In genomic region chr2:47354817-47355653, GRCh38 we compare ENCODE assay signal across 22 cellular contexts. TPM values are rescaled to one million over a fixed set of nuclear protein-coding genes. Genes with fewer than 3 reads are reported as not detected.
DNase-seq lines count a peak whose midpoint lies in the region; ATAC-seq and TF ChIP-seq lines count a peak whose summit lies in the region.
"Had no signal": no experiment of that assay in that cellular context is flagged by ENCODE, and none has a peak within 500 bp of the region (broad histone marks: within the 10 kb centered on the region; RNA-seq: fewer than 3 reads in every experiment).

No MANE protein-coding gene starts in this region.

- H3K4me1 ChIP-seq in IMR-90 (ENCODE audit: control insufficient read depth, insufficient read depth, low read length) = peaks cover 3% of the 10 kb centered on the region
- H3K4me1 ChIP-seq in adrenal gland (replicated peaks in 1 of 2) = peaks cover 8 to 13% of the 10 kb centered on the region in 2 donors
- H3K4me1 ChIP-seq in mesodermal cell (ENCODE audit: control insufficient read depth, insufficient read depth, low read length, poor library complexity, severe bottlenecking) = peaks cover 28% of the 10 kb centered on the region
- H3K4me1 ChIP-seq in thyroid gland = peaks cover 28 to 39% of the 10 kb centered on the region in 2 donors
- H3K4me1 ChIP-seq: psoas muscle, upper lobe of right lung had no signal

- no peak overlapping the region for H3K14ac ChIP-seq in IMR-90 (replicated peaks; ENCODE audit: low read depth, low read length)

- H3K27me3 ChIP-seq in IMR-90 (ENCODE audit: control insufficient read depth, insufficient read depth, low read length) (no peaks in the 10 kb centered on the region), adrenal gland (no peaks in the 10 kb centered on the region), thyroid gland (no peaks in the 10 kb centered on the region)
- H3K27me3 ChIP-seq: cardiac muscle cell, stomach, upper lobe of right lung had no signal

- intact Hi-C loops in IMR-90 (cut with micrococcal nuclease) = no loop called here
- intact Hi-C loops in adrenal gland (cut with DNase I) = no loop called here
- intact Hi-C loops in thyroid gland (cut with DNase I) = no loop called here

- dilution Hi-C loops in IMR-90 (cut with HindIII; ENCODE audit: low sequenced_read_pairs, unreplicated experiment) = no loop called here

- H4K8ac ChIP-seq in IMR-90 (ENCODE audit: low read depth in 2 of 2, low read length in 2 of 2) = 0 out of 4 replicates have a peak overlapping the region, but pooled peaks of 1 of the 2 experiments have one; percentile 43

- peak overlapping the region; percentile 43; the same call in 1 of the 2 replicates for H2AK5ac ChIP-seq in IMR-90 (ENCODE audit: low read depth, low read length)

- TF ChIP-seq CTCF in IMR-90 (conservative IDR thresholded peaks at IDR 0.05; ENCODE audit: low read depth, low read length) (no peak), adrenal gland (IDR thresholded peaks at IDR 0.05) (no peak), thyroid gland (IDR thresholded peaks at IDR 0.05) (no peak)

- H4K91ac ChIP-seq in IMR-90 (ENCODE audit: insufficient read depth, low read depth, low read length) = no peak overlapping the region

- H3K18ac ChIP-seq in IMR-90 (ENCODE audit: low read depth, low read length) = no peak overlapping the region

- H3K9me3 ChIP-seq in IMR-90 (ENCODE audit: control insufficient read depth, insufficient read depth, low read length) (no peaks in the 10 kb centered on the region), adrenal gland (replicated peaks in 1 of 3) (no peaks in the 10 kb centered on the region), mesodermal cell (ENCODE audit: control insufficient read depth, low read length) (no peaks in the 10 kb centered on the region), thyroid gland (no peaks in the 10 kb centered on the region)
- H3K9me3 ChIP-seq: psoas muscle, stomach, upper lobe of right lung had no signal

- no peak overlapping the region for H3K27ac ChIP-seq in IMR-90 (ENCODE audit: insufficient read depth, low read length)
- peak overlapping the region; percentile 49 to 89 (median 76) for H3K27ac ChIP-seq in adrenal gland
- peak overlapping the region; percentile 64 for H3K27ac ChIP-seq in mesodermal cell (ENCODE audit: low read depth, low read length, severe bottlenecking)
- H3K27ac ChIP-seq in thyroid gland = peak overlapping the region; percentile 59 to 91 (median 87)
- H3K27ac ChIP-seq: cardiac muscle cell, psoas muscle, upper lobe of right lung had no signal

- H3K9me1 ChIP-seq in IMR-90 (ENCODE audit: insufficient read depth, low read length) = peaks cover 7% of the 10 kb centered on the region; the same call in 1 of the 2 replicates

- no peak for ATAC-seq in IMR-90 (ENCODE audit: low read depth)
- ATAC-seq: CD8-positive, alpha-beta T cell; psoas muscle had no signal

- no peak overlapping the region for H3K23ac ChIP-seq in IMR-90 (ENCODE audit: low read depth, low read length)

- no peak overlapping the region for H2BK20ac ChIP-seq in IMR-90 (ENCODE audit: low read depth, low read length)

- DNase-seq in IMR-90 (no peak), adrenal gland (no peak), thyroid gland (no peak), SW 1271 (lab: John Stamatoyannopoulos, UW) (no peak), NCI-H226 (no peak), UCSD-AML1 (lab: John Stamatoyannopoulos, UW; ENCODE audit: unreplicated experiment) (no peak)
- DNase-seq: activated effector memory CD4-positive, alpha-beta T cell treated with Interleukin-2 at 50 U/mL for 16 hours; CD8-positive, alpha-beta T cell; DMS79; hypothalamus; MM.1S; NCI-H146; NCI-H2171; NCI-H526 treated with DMSO at 0.1 percent for 48 hours; psoas muscle; stimulated activated CD4-positive, alpha-beta T cell treated with anti-CD3 and anti-CD28 coated beads, Interleukin-4, amount 100 ng/mL, for 24 hours; stomach had no signal

- H4K5ac ChIP-seq in IMR-90 (ENCODE audit: low read depth, low read length) = no peak overlapping the region

- no peak overlapping the region for H3K4me2 ChIP-seq in IMR-90 (ENCODE audit: low read depth, low read length)

- H3K4me3 ChIP-seq in IMR-90 (ENCODE audit: insufficient read depth, low read depth, low read length) (no peak overlapping the region), adrenal gland (no peak overlapping the region), mesodermal cell (ENCODE audit: extremely low read depth, insufficient read depth, low read length, poor library complexity, severe bottlenecking) (no peak overlapping the region), thyroid gland (replicated peaks in 1 of 3) (no peak overlapping the region)
- H3K4me3 ChIP-seq: cardiac muscle cell, psoas muscle, skin epidermis, stomach, upper lobe of right lung had no signal

- no peak for TF ChIP-seq POLR2A in IMR-90 (IDR thresholded peaks at IDR 0.05; ENCODE audit: low read depth, low read length)
- TF ChIP-seq POLR2A in adrenal gland (IDR thresholded peaks at IDR 0.05) = no peak
- no peak for TF ChIP-seq POLR2A in thyroid gland (IDR thresholded peaks at IDR 0.05)

- H3K4ac ChIP-seq in IMR-90 (ENCODE audit: low read depth, low read length) = no peak overlapping the region

- H2BK5ac ChIP-seq in IMR-90 (ENCODE audit: low read depth, low read length, poor library complexity, severe bottlenecking) = no peak overlapping the region

- in situ Hi-C loops in IMR-90 (cut with MboI; ENCODE audit: low sequenced_read_pairs) = no loop called here

- H3K36me3 ChIP-seq in IMR-90 (ENCODE audit: control insufficient read depth, insufficient read depth, low read length) = no peaks in the 10 kb centered on the region
- H3K36me3 ChIP-seq in adrenal gland (replicated peaks in 1 of 2) = no peaks in the 10 kb centered on the region
- no peaks in the 10 kb centered on the region for H3K36me3 ChIP-seq in mesodermal cell (ENCODE audit: control insufficient read depth, insufficient read depth, low read length)
- no peaks in the 10 kb centered on the region for H3K36me3 ChIP-seq in thyroid gland
- H3K36me3 ChIP-seq: cardiac muscle cell, stomach, upper lobe of right lung had no signal

- H2AFZ ChIP-seq in IMR-90 (replicated peaks; ENCODE audit: low read length, poor library complexity) = no peak overlapping the region

- H2BK120ac ChIP-seq in IMR-90 (ENCODE audit: low read depth, low read length) = no peak overlapping the region

- no peak overlapping the region for H3K56ac ChIP-seq in IMR-90 (ENCODE audit: extremely low read depth, insufficient read depth, low read length)

- H2AK9ac ChIP-seq in IMR-90 (replicated peaks; ENCODE audit: low read depth, low read length, poor library complexity) = peak overlapping the region; percentile 6

- H3K9ac ChIP-seq in IMR-90 (ENCODE audit: low read depth, low read length) = no peak overlapping the region

- CTCF ChIA-PET in IMR-90 (lab: Yijun Ruan, JAX) = interaction anchor here (0.6 to 1.4 kb wide), 4 partner anchors 10 to 199 kb away, joined by 3 to 8 read pairs (median 4); no protein-coding TSS in a partner anchor

- no peaks in the 10 kb centered on the region for H3K79me1 ChIP-seq in IMR-90 (ENCODE audit: low read depth in 1 of 2, low read length in 2 of 2)

- POLR2A ChIA-PET in IMR-90 (lab: Charles Lee; ENCODE audit: unreplicated experiment) = no interaction called here

- H4K20me1 ChIP-seq in IMR-90 (ENCODE audit: insufficient read depth, low read length) = no peaks in the 10 kb centered on the region

- BruUV-seq in IMR-90 (replicated peaks; lab: Mats Ljungman, UMichigan) = no TSS peak

- TF ChIP-seq RAD21 in IMR-90 (IDR thresholded peaks at IDR 0.05; ENCODE audit: low read length) = no peak

- H2BK15ac ChIP-seq in IMR-90 (ENCODE audit: low read depth, low read length) = no peak overlapping the region

- WGBS in IMR-90 (ENCODE audit: extremely low coverage in 2 of 2, insufficient read length in 1 of 2), 2 experiments = no CpG with 5 or more reads among the region's 9 CpGs
- WGBS in adrenal gland, 4 donors = 50 to 55% (median 53%) methylated on average over 9 of the region's 9 CpGs
- 60% methylated on average over 1 of the region's 9 CpGs; no CpG with 5 or more reads in 1 of the 2 experiments for WGBS in mesodermal cell (ENCODE audit: insufficient coverage in 2 of 2), 2 experiments
- 58 to 68% methylated on average over 9 of the region's 9 CpGs for WGBS in thyroid gland, 2 donors

TF ChIP-seq in IMR-90, 13 proteins besides CTCF, POLR2A, EP300 and RAD21 (continues in another document):
- TF ChIP-seq MXI1 (IDR thresholded peaks at IDR 0.05; ENCODE audit: borderline replicate concordance, low read depth, low read length) = no peak
- no peak for TF ChIP-seq SMC3 (IDR thresholded peaks at IDR 0.05; ENCODE audit: low read depth, low read length)
- TF ChIP-seq MAFK (IDR thresholded peaks at IDR 0.05; ENCODE audit: low read depth, low read length) = no peak
- no peak for TF ChIP-seq NFE2L2 (IDR thresholded peaks at IDR 0.05; ENCODE audit: low read depth, low read length)
- TF ChIP-seq RCOR1 (IDR thresholded peaks at IDR 0.05; ENCODE audit: insufficient replicate concordance, low read length) = no peak
- no peak for TF ChIP-seq CHD1 (IDR thresholded peaks at IDR 0.05; ENCODE audit: low read depth, low read length)

RNA-seq across cellular contexts. Expression of gene EPCAM, which starts 14.1 kb away (rescaled TPM):
- 0.18 and 0.28 TPM in 2 replicates for total RNA-seq in IMR-90 (2012; rRNA removed)
- polyA plus RNA-seq in IMR-90 (2012; rRNA removed) = 0.09 and 0.27 TPM in 2 replicates
- polyA plus RNA-seq in IMR-90 (2012; cell fraction: cytosol; rRNA removed) = 0.05 TPM in 1 of 2 replicates, not detected in the other
- not detected in 2 replicates for polyA plus RNA-seq in IMR-90 (2012; cell fraction: nucleus; rRNA removed; ENCODE audit: low replicate concordance)
- total RNA-seq in adrenal gland = 10 to 100 TPM in 6 of 8 donors, 1 to 10 TPM in 2; 5.8 to 18.4 (median 12.1) TPM
- 10 to 100 TPM; 13.6 to 36.7 (median 16.4) TPM for polyA plus RNA-seq in adrenal gland
- 4.8 TPM for polyA plus RNA-seq in mesodermal cell (2013, experiment 1 of 2)
- polyA plus RNA-seq in mesodermal cell (2013, experiment 2 of 2) = 4.9 TPM
- total RNA-seq in thyroid gland = 100 to 1,000 TPM; 162 to 220 (median 183) TPM
- total RNA-seq: CD8-positive, alpha-beta T cell had no signal
- polyA plus RNA-seq: IgD-negative memory B cell had no signal

RNA-seq across cellular contexts. Expression of gene MSH2, which starts 47.9 kb away (rescaled TPM):
- total RNA-seq in IMR-90 (2012; rRNA removed) = 22.6 and 33.3 TPM in 2 replicates
- polyA plus RNA-seq in IMR-90 (2012; rRNA removed) = 10.7 and 13.8 TPM in 2 replicates
- polyA plus RNA-seq in IMR-90 (2012; cell fraction: cytosol; rRNA removed) = 2.0 and 3.2 TPM in 2 replicates
- polyA plus RNA-seq in IMR-90 (2012; cell fraction: nucleus; rRNA removed; ENCODE audit: low replicate concordance) = 0.75 and 4.6 TPM in 2 replicates
- 10 to 100 TPM in 5 of 8 donors, 1 to 10 TPM in 3; 8.0 to 23.9 (median 11.9) TPM for total RNA-seq in adrenal gland
- polyA plus RNA-seq in adrenal gland = 10 to 100 TPM in 1 of 3 donors, 1 to 10 TPM in 2; 3.9 to 18.0 (median 4.9) TPM
- 37.9 TPM for polyA plus RNA-seq in mesodermal cell (2013, experiment 1 of 2)
- 42.7 TPM for polyA plus RNA-seq in mesodermal cell (2013, experiment 2 of 2)
- total RNA-seq in thyroid gland = 10 to 100 TPM; 21.7 to 28.4 (median 24.3) TPM

Comparison
In these comparisons a context has a peak if more than half of its experiments do, and no peak if none do; other contexts are left out.
1. RNA of gene EPCAM, which starts 14.1 kb away (total RNA-seq): 162 to 220 TPM in thyroid gland; 5.8 to 18.4 TPM in adrenal gland and 0.18 to 0.28 TPM in IMR-90; every median in the first group is over 4 times any median in the second.